8 cellular contexts compared by ENCODE assay signal in the genomic region with DNA sequence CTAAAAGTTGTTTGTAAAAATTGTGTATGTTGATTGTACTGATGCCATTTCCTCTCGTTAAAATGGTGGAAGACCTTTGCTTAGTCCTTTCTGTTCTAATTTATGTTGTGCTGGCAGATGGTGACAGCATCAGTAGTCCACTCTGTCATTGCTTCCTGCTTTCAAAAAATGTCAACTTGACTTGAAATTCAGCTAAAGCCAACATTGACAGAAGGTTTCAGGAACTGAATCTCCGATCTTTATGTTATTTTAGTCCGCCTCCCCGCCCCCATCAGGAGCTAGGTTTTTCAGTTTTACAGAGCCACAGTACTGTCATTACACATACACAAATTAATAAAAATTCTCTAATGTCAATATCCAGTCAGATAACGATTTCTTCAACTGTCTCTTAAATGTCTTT. TPM values are rescaled to one million over a fixed set of nuclear protein-coding genes. Genes with fewer than 3 reads are reported as not detected.
A peak's percentile ranks its signal among the peaks of the same experiment; 100 is the strongest.
DNase-seq lines count a peak whose midpoint lies in the region; ATAC-seq, FAIRE-seq and TF ChIP-seq lines count a peak whose summit lies in the region.

No MANE protein-coding gene starts in this region.

- POLR2A ChIA-PET in Caco-2 (lab: Charles Lee), result interaction anchor here (2.0 kb wide), 1 partner anchor 14 kb away, joined by 10 read pairs; no protein-coding TSS in a partner anchor

- 100% methylated on average over 1 of the region's 5 CpGs for WGBS in H9 (ENCODE audit: extremely low coverage, insufficient read length, low lambda C conversion rate)

- no peak overlapping the region for H3T11ph ChIP-seq in H9 (ENCODE audit: low read length)

- H3K14ac ChIP-seq in H9 (ENCODE audit: insufficient read depth, low read length), result no peak overlapping the region

- H3K4me3 ChIP-seq in Caco-2 (ENCODE audit: low read depth, low read length) (no peak overlapping the region), kidney (ENCODE audit: low read length in 2 of 2) (peak overlapping the region; percentile 88)

- no peak overlapping the region for H2BK120ac ChIP-seq in H9 (ENCODE audit: low read depth, low read length, poor library complexity, severe bottlenecking)

- peak overlapping the region; percentile 71 for H3K4me3 Mint-ChIP-seq in Caco-2 (ENCODE audit: unreplicated experiment)
- peak overlapping the region; percentile 96 to 98 for H3K4me3 Mint-ChIP-seq in H9
- H3K4me3 Mint-ChIP-seq in T-helper 17 cell, result peak overlapping the region; percentile 97

- H3K27ac ChIP-seq in H9 (ENCODE audit: insufficient read length, low read depth, low read length) (no peak overlapping the region), kidney (ENCODE audit: low read depth in 2 of 2, low read length in 2 of 2) (no peak overlapping the region)

- H3K9me3 ChIP-seq in Caco-2 (no peaks in the 10 kb centered on the region), H9 (ENCODE audit: control insufficient read depth, low read depth, low read length) (no peaks in the 10 kb centered on the region), T-helper 17 cell (ENCODE audit: control insufficient read depth, low read length, poor library complexity, severe bottlenecking) (no peaks in the 10 kb centered on the region), kidney (ENCODE audit: control insufficient read depth in 1 of 2, low read length in 2 of 2) (no peaks in the 10 kb centered on the region)

- DNase-seq in Caco-2 (no peak), H9 (no peak), T-helper 17 cell (no peak), kidney (no peak), hippocampal formation (lab: John Stamatoyannopoulos, UW) (no peak), nucleus accumbens (lab: John Stamatoyannopoulos, UW) (no peak), COLO829 (ENCODE audit: low spot score) (no peak)
- no peak for DNase-seq in activated CD4-positive, alpha-beta T cell treated with anti-CD3 and anti-CD28 coated beads for 4 hours

- ATAC-seq in T-helper 17 cell, result no peak

- H3K27ac Mint-ChIP-seq in Caco-2 (ENCODE audit: unreplicated experiment) (no peak overlapping the region), H9 (peak overlapping the region in 1 of 3 experiments; percentile 74; a peak in 1 of 7 replicates), T-helper 17 cell (peak overlapping the region; percentile 100)

- H3K27me3 ChIP-seq in Caco-2 (replicated peaks; ENCODE audit: control insufficient read depth, insufficient read depth, low read length) (no peaks in the 10 kb centered on the region), H9 (ENCODE audit: insufficient read depth, low read length) (no peaks in the 10 kb centered on the region)

- H3K36me3 Mint-ChIP-seq in Caco-2 (ENCODE audit: insufficient read depth, unreplicated experiment), result peaks cover 19% of the 10 kb centered on the region
- H3K36me3 Mint-ChIP-seq in H9 (ENCODE audit: insufficient read depth in 1 of 3, low read depth in 3 of 3), result peaks cover 3 to 18% (median 6%) of the 10 kb centered on the region in 3 experiments
- peaks cover 7% of the 10 kb centered on the region for H3K36me3 Mint-ChIP-seq in T-helper 17 cell (ENCODE audit: low read depth)

- BruUV-seq in Caco-2 (replicated peaks; lab: Mats Ljungman, UMichigan), result no TSS peak

- H4K91ac ChIP-seq in H9 (ENCODE audit: insufficient read length, low read depth, low read length), result no peak overlapping the region

- no peak for FAIRE-seq in kidney (lab: Jason Lieb, UNC)

- H3K56ac ChIP-seq in H9 (ENCODE audit: insufficient read length, low read depth, low read length), result no peak overlapping the region

- H3K9me3 Mint-ChIP-seq in Caco-2 (ENCODE audit: unreplicated experiment) (no peaks in the 10 kb centered on the region), H9 (no peaks in the 10 kb centered on the region)

- no peaks in the 10 kb centered on the region for H4K20me1 ChIP-seq in H9 (ENCODE audit: control insufficient read depth, insufficient read depth, insufficient read length)

- intact Hi-C loops in Caco-2 (cut with micrococcal nuclease; ENCODE audit: unreplicated experiment), result loop anchor here (5.0 kb wide), 1 partner anchor 245 kb away; no protein-coding TSS in a partner anchor
- intact Hi-C loops in kidney (cut with DNase I), result no loop called here

- H2AK5ac ChIP-seq in H9 (ENCODE audit: insufficient read length, low read length), result no peak overlapping the region

- H3K4me1 Mint-ChIP-seq in Caco-2 (ENCODE audit: low read depth, unreplicated experiment), result peaks cover 10% of the 10 kb centered on the region
- H3K4me1 Mint-ChIP-seq in H9, result peaks cover 22 to 24% of the 10 kb centered on the region in 2 experiments
- peaks cover 37% of the 10 kb centered on the region for H3K4me1 Mint-ChIP-seq in T-helper 17 cell

- H3K36me3 ChIP-seq in Caco-2 (ENCODE audit: control insufficient read depth, insufficient read depth, low read length) (0 out of 2 replicates have a peak, but pooled peaks cover under 1% of the 10 kb centered on the region), kidney (ENCODE audit: control insufficient read depth in 1 of 2, insufficient read depth in 2 of 2, low read length in 2 of 2) (peaks cover 3% of the 10 kb centered on the region in 2 donors)

- peaks cover 11% of the 10 kb centered on the region for H3K23me2 ChIP-seq in H9 (ENCODE audit: insufficient read length, low read depth, low read length, poor library complexity, severe bottlenecking)

- H3K23ac ChIP-seq in H9 (ENCODE audit: insufficient read length, low read depth, low read length), result no peak overlapping the region

- no peak overlapping the region for H2BK5ac ChIP-seq in H9 (ENCODE audit: insufficient read length, low read length)

- no peak overlapping the region for H2BK20ac ChIP-seq in H9 (ENCODE audit: low read depth, low read length, poor library complexity, severe bottlenecking)

- H4K5ac ChIP-seq in H9 (ENCODE audit: insufficient read length, low read depth, low read length), result no peak overlapping the region

- no peaks in the 10 kb centered on the region for H3K79me1 ChIP-seq in H9 (ENCODE audit: insufficient read depth, low read depth, low read length, poor library complexity, severe bottlenecking)

- H3K27me3 Mint-ChIP-seq in Caco-2 (ENCODE audit: insufficient read depth, unreplicated experiment) (no peaks in the 10 kb centered on the region), H9 (ENCODE audit: low read depth) (no peaks in the 10 kb centered on the region), T-helper 17 cell (no peaks in the 10 kb centered on the region)

- no peak overlapping the region for H3K4ac ChIP-seq in H9 (ENCODE audit: low read depth, low read length)

- H3K9ac ChIP-seq in H9 (ENCODE audit: extremely low read depth, insufficient read length, low read length), result no peak overlapping the region
- H3K9ac ChIP-seq in kidney (ENCODE audit: low read length in 2 of 2), result peak overlapping the region; percentile 37 to 85

- no peak overlapping the region for H4K8ac ChIP-seq in H9 (replicated peaks; ENCODE audit: insufficient read length, low read depth, low read length)

- H3K79me2 ChIP-seq in H9 (ENCODE audit: insufficient read depth, low read length), result no peaks in the 10 kb centered on the region; the same call in 1 of the 2 replicates

- H2BK15ac ChIP-seq in H9 (ENCODE audit: low read depth, low read length), result no peak overlapping the region

- H3K18ac ChIP-seq in H9 (ENCODE audit: insufficient read length, low read depth, low read length), result no peak overlapping the region

- no peak overlapping the region for H3K4me2 ChIP-seq in H9 (ENCODE audit: insufficient read depth, insufficient read length, low read length)

- CTCF ChIA-PET in Caco-2 (lab: Charles Lee), result interaction anchor here (1.8 kb wide), 1 partner anchor 14 kb away, joined by 8 read pairs; no protein-coding TSS in a partner anchor

- H2BK12ac ChIP-seq in H9 (ENCODE audit: insufficient read length, low read depth, low read length), result no peak overlapping the region

- TF ChIP-seq CTCF in Caco-2 (IDR thresholded peaks at IDR 0.05; ENCODE audit: insufficient read depth in 1 of 2, low read depth in 1 of 2, low read length in 1 of 2, severe bottlenecking in 1 of 2, unreplicated experiment in 1 of 2), result no peak
- no peak for TF ChIP-seq CTCF in H9 (conservative IDR thresholded peaks at IDR 0.05)
- TF ChIP-seq CTCF in kidney (IDR thresholded peaks at IDR 0.05; ENCODE audit: borderline replicate concordance, extremely low read depth, insufficient read depth), result no peak

- no peak overlapping the region for H2AFZ ChIP-seq in H9 (ENCODE audit: low read length)

- H3K4me1 ChIP-seq in Caco-2, result no peaks in the 10 kb centered on the region
- peaks cover 2% of the 10 kb centered on the region; the same call in 1 of the 2 replicates for H3K4me1 ChIP-seq in H9 (ENCODE audit: insufficient read depth, low read length)
- H3K4me1 ChIP-seq in kidney (ENCODE audit: control insufficient read depth in 1 of 2, insufficient read depth in 1 of 2, low read depth in 1 of 2, low read length in 2 of 2), result peaks cover 5 to 8% of the 10 kb centered on the region in 2 donors

RNA-seq across cellular contexts. Expression of a gene that starts 1.5 kb away (rescaled TPM):
- 21.3 and 21.9 TPM in 2 replicates for total RNA-seq in Caco-2 (2022)
- 15.0 and 16.2 TPM in 2 replicates for total RNA-seq in H9 (2021)
- 10 to 100 TPM; 17.0 to 20.1 TPM for total RNA-seq in T-helper 17 cell
- total RNA-seq in kidney, result 19.6 TPM
- polyA plus RNA-seq in kidney (ENCODE audit: insufficient read depth, low read depth, low replicate concordance), result 19.2 TPM

RNA-seq across cellular contexts. Expression of a gene that starts 1.6 kb away (rescaled TPM):
- total RNA-seq in Caco-2 (2022) (47.6 and 57.0 TPM in 2 replicates), H9 (2021) (40.8 and 42.8 TPM in 2 replicates), T-helper 17 cell (10 to 100 TPM; 23.0 to 23.9 TPM), kidney (55.3 TPM)
- polyA plus RNA-seq in kidney (ENCODE audit: insufficient read depth, low read depth, low replicate concordance), result 160 TPM
